11 cellular contexts compared by ENCODE assay signal in genomic region chr19:8056533-8056932, GRCh38. TPM values are rescaled to one million over a fixed set of nuclear protein-coding genes. Genes with fewer than 3 reads are reported as not detected.
"Had no signal": no experiment of that assay in that cellular context is flagged by ENCODE, and none has a peak within 500 bp of the region (broad histone marks: within the 10 kb centered on the region; RNA-seq: fewer than 3 reads in every experiment).

No MANE protein-coding gene starts in this region.

- H2AFZ ChIP-seq: GM23248, GM23338 had no signal

- H3K4me1 ChIP-seq: HAP-1 had no signal

- FAIRE-seq: H1, H54 had no signal

- H3K4me3 Mint-ChIP-seq: GM23338, H9, HFFc6 had no signal

- H3K9me3 ChIP-seq: HAP-1 had no signal

- H3K36me3 ChIP-seq: HAP-1 had no signal

- H3K9me3 Mint-ChIP-seq: GM23338, H9, HFFc6 had no signal

- H3K4me2 ChIP-seq: GM23338 had no signal

- H3K9ac ChIP-seq: GM23248 had no signal

- DNase-seq: GM23248, GOT3, H9, HCEC 1CT, HFFc6 had no signal

- H3K27ac ChIP-seq: GM23248 had no signal

- ATAC-seq: GM23338, HCT116 had no signal

- H3K4me3 ChIP-seq: GM23248, GM23338, HAP-1 had no signal

- H3K27ac Mint-ChIP-seq: GM23338, H9, HFFc6 had no signal

RNA-seq across cellular contexts. Expression of gene CCL25, which starts 4.0 kb away (rescaled TPM):
- total RNA-seq: GM23248, H1, H4, H9, HFFc6 had no signal
- polyA plus RNA-seq: GM23248 had no signal
